Comparison of ENCODE assay signal across 18 cellular contexts in the genomic region with DNA sequence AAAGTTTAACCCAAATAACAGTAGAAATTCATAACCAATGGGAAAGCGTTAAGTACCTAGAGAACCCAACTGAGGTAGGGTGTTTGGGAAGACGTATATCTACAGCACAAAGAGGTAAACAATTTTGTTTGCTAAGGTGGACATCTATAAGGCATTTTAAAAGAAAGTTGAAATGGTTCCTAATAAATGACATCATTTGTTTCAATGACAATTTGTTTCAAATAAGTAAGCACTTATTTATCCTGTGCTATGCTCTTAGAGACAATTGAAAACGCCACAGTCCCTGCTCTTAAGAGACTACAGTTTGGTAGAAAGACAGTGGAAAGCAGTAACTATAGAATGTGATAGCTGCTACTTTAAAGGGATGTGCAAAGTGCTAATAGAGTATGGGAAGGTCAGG. TPM values are rescaled to one million over a fixed set of nuclear protein-coding genes. Genes with fewer than 3 reads are reported as not detected.
A peak's percentile ranks its signal among the peaks of the same experiment; 100 is the strongest.
DNase-seq lines count a peak whose midpoint lies in the region; ATAC-seq and TF ChIP-seq lines count a peak whose summit lies in the region.
"Had no signal": no experiment of that assay in that cellular context is flagged by ENCODE, and none has a peak within 500 bp of the region (broad histone marks: within the 10 kb centered on the region; RNA-seq: fewer than 3 reads in every experiment).

No MANE protein-coding gene starts in this region.

- H3K4me3 ChIP-seq in HEK293 (ENCODE audit: low read depth, low read length), result no peak overlapping the region
- H3K4me3 ChIP-seq: BLaER1 treated with 17β-estradiol and CSF1 and Interleukin-3, amounts not matched to agents 10 nM and 100 nM had no signal

- POLR2A ChIA-PET in HEK293 (lab: Yijun Ruan, JAX), result no interaction called here

- no peak for ATAC-seq in stimulated activated naive CD8-positive, alpha-beta T cell treated with anti-CD3 and anti-CD28 coated beads, Interleukin-15, Interleukin-2, amounts not matched to agents 100 U/mL and 50 U/mL, for 24 hours
- ATAC-seq: CD8-positive, alpha-beta T cell had no signal

- peaks cover 10% of the 10 kb centered on the region for H3K9me3 Mint-ChIP-seq in type B pancreatic cell
- H3K9me3 Mint-ChIP-seq: CD4-positive, alpha-beta T cell; CD8-positive, alpha-beta T cell had no signal

- peak overlapping the region; percentile 29 for H3K27ac Mint-ChIP-seq in type B pancreatic cell
- H3K27ac Mint-ChIP-seq: B cell; CD4-positive, alpha-beta T cell; CD8-positive, alpha-beta T cell had no signal

- H3K4me1 Mint-ChIP-seq in type B pancreatic cell (ENCODE audit: unreplicated experiment), result no peaks in the 10 kb centered on the region

- no peaks in the 10 kb centered on the region for H3K36me3 ChIP-seq in HEK293 (ENCODE audit: control insufficient read depth in 2 of 2, insufficient read depth in 1 of 2, low read length in 2 of 2)
- H3K36me3 ChIP-seq: BLaER1 treated with 17β-estradiol and CSF1 and Interleukin-3, amounts not matched to agents 10 nM and 100 nM had no signal

- H3K4me3 Mint-ChIP-seq in type B pancreatic cell, result no peak overlapping the region
- H3K4me3 Mint-ChIP-seq: B cell; CD4-positive, alpha-beta T cell; CD8-positive, alpha-beta T cell had no signal

- H3K4me1 ChIP-seq in HEK293 (ENCODE audit: control insufficient read depth, insufficient read depth, low read length), result no peaks in the 10 kb centered on the region; the same call in 1 of the 2 replicates

- no peaks in the 10 kb centered on the region for H3K27me3 Mint-ChIP-seq in type B pancreatic cell
- H3K27me3 Mint-ChIP-seq: B cell; CD4-positive, alpha-beta T cell had no signal

- H3K9me3 ChIP-seq in HEK293 (ENCODE audit: control insufficient read depth, insufficient read depth, low read depth, low read length), result no peaks in the 10 kb centered on the region
- H3K9me3 ChIP-seq: Caco-2 had no signal

- TF ChIP-seq CTCF in HEK293 (tag by site-specific recombination; IDR thresholded peaks at IDR 0.05) (no peak), type B pancreatic cell (conservative IDR thresholded peaks at IDR 0.05) (no peak)

- H3K27ac ChIP-seq in HEK293 (ENCODE audit: extremely low read depth, low read depth, low read length), result no peak overlapping the region
- peak overlapping the region; percentile 17 for H3K27ac ChIP-seq in epithelial cell of prostate
- H3K27ac ChIP-seq: BLaER1 treated with 17β-estradiol and CSF1 and Interleukin-3, amounts not matched to agents 10 nM and 100 nM; C4-2B had no signal

- peaks cover 14% of the 10 kb centered on the region for H3K36me3 Mint-ChIP-seq in type B pancreatic cell
- H3K36me3 Mint-ChIP-seq: CD8-positive, alpha-beta T cell had no signal

- DNase-seq in epithelial cell of prostate (ENCODE audit: low read depth, low spot score) (no peak), type B pancreatic cell (ENCODE audit: extremely low spot score, unreplicated experiment) (no peak), OCI-M2 (lab: John Stamatoyannopoulos, UW; ENCODE audit: unreplicated experiment) (no peak)
- no peak for DNase-seq in stimulated activated naive CD8-positive, alpha-beta T cell treated with anti-CD3 and anti-CD28 coated beads, Interleukin-15, Interleukin-2, amounts not matched to agents 100 U/mL and 50 U/mL, for 24 hours
- DNase-seq: 8988T; ACHN; AML-193; Caco-2; Calu3; CD4-positive, alpha-beta T cell; CD8-positive, alpha-beta T cell; DMS79 treated with DMSO at 0.1 percent for 48 hours; GF-D8 had no signal

- CTCF ChIA-PET in HEK293 (lab: Yijun Ruan, JAX), result interaction anchor here (2.8 kb wide), 1 partner anchor 9 kb away, joined by 36 read pairs; no protein-coding TSS in a partner anchor

TF ChIP-seq in HEK293, 187 proteins besides CTCF, POLR2A, EP300 and RAD21:
- no peak for TF ChIP-seq ZNF174 (tag by site-specific recombination; IDR thresholded peaks at IDR 0.05)
- TF ChIP-seq ZNF48 (tag by site-specific recombination; IDR thresholded peaks at IDR 0.05), result no peak
- TF ChIP-seq ZNF302 (tag by site-specific recombination; IDR thresholded peaks at IDR 0.05; ENCODE audit: low read depth), result no peak
- TF ChIP-seq, protein P1, sequence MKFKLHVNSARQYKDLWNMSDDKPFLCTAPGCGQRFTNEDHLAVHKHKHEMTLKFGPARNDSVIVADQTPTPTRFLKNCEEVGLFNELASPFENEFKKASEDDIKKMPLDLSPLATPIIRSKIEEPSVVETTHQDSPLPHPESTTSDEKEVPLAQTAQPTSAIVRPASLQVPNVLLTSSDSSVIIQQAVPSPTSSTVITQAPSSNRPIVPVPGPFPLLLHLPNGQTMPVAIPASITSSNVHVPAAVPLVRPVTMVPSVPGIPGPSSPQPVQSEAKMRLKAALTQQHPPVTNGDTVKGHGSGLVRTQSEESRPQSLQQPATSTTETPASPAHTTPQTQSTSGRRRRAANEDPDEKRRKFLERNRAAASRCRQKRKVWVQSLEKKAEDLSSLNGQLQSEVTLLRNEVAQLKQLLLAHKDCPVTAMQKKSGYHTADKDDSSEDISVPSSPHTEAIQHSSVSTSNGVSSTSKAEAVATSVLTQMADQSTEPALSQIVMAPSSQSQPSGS (tag by site-specific recombination; IDR thresholded peaks at IDR 0.05; ENCODE audit: low read depth), result peak; percentile 63
- no peak for TF ChIP-seq GLI2 (tag by site-specific recombination; IDR thresholded peaks at IDR 0.05; ENCODE audit: borderline replicate concordance, low read depth)
- no peak for TF ChIP-seq ZFP3 (tag by site-specific recombination; IDR thresholded peaks at IDR 0.05; ENCODE audit: low read depth)
TF ChIP-seq in HEK293: peak in this region for 1.

RNA-seq across cellular contexts. Expression of gene SMCO2, which starts 19.8 kb away (rescaled TPM):
- 0.31 TPM in 1 of 2 replicates, not detected in the other for total RNA-seq in type B pancreatic cell (ENCODE audit: low replicate concordance)
- total RNA-seq: A673; B cell; CD4-positive, alpha-beta T cell; CD8-positive, alpha-beta T cell had no signal
